Comparison of ENCODE assay signal across 23 cellular contexts in genomic region chr13:22427783-22428182, GRCh38.
"Had no signal": no experiment of that assay in that cellular context is flagged by ENCODE, and none has a peak within 500 bp of the region (broad histone marks: within the 10 kb centered on the region; RNA-seq: fewer than 3 reads in every experiment).

No MANE protein-coding gene starts in this region.

- H3K27me3 ChIP-seq: Peyer's patch had no signal

- H3K4me3 ChIP-seq: Peyer's patch had no signal

- H3K36me3 ChIP-seq: Peyer's patch had no signal

- H3K27ac ChIP-seq: Peyer's patch, RWPE1 had no signal

- ATAC-seq: activated CD8-positive, alpha-beta memory T cell treated with anti-CD3 and anti-CD28 coated beads, Interleukin-2, amount 10 ng/mL, durations not matched to agents 7 days and 5 days; T-cell had no signal

- H3K9me3 ChIP-seq: Peyer's patch had no signal

- DNase-seq: activated B cell treated with CpG ODN at 0.5 μM for 24 hours; activated CD4-positive, alpha-beta T cell treated with anti-CD3 and anti-CD28 coated beads for 1 hour; activated CD4-positive, alpha-beta T cell treated with anti-CD3 and anti-CD28 coated beads, Interleukin-2, amount 10 ng/mL, durations not matched to agents 24 days and 14 days; activated CD4-positive, alpha-beta T cell treated with anti-CD3 and anti-CD28 coated beads, Interleukin-2, amount 50 U/mL, for 48 hours; activated CD8-positive, alpha-beta memory T cell treated with anti-CD3 and anti-CD28 coated beads, Interleukin-2, amount 10 ng/mL, durations not matched to agents 7 days and 5 days; activated effector memory CD4-positive, alpha-beta T cell treated with Interleukin-2 at 50 U/mL for 16 hours; activated naive CD4-positive, alpha-beta T cell; activated T-cell treated with anti-CD3 and anti-CD28 coated beads, Interleukin-2, amount 50 U/mL, for 24 hours; anterior cingulate cortex; central memory CD4-positive, alpha-beta T cell; MM.1S; NCI-H1105; NCI-H1436; NCI-H1694 treated with DMSO at 0.1 percent for 48 hours; NCI-H2029 treated with DMSO at 0.1 percent for 48 hours; NCI-H510A treated with DMSO at 0.1 percent for 48 hours; NCI-H69; Peyer's patch; SHP77 treated with DMSO at 0.1 percent for 48 hours; T-helper 2 cell; T1000 had no signal
